Comparison of ENCODE assay signal across 12 cellular contexts in genomic region chr19:43084196-43084832, GRCh38. TPM values are rescaled to one million over a fixed set of nuclear protein-coding genes. Genes with fewer than 3 reads are reported as not detected.
DNase-seq lines count a peak whose midpoint lies in the region; ATAC-seq and TF ChIP-seq lines count a peak whose summit lies in the region.
"Not testable (repeated sequence)": the region's sequence is repeated elsewhere in the genome, so short reads cannot be mapped to it uniquely, and the experiment has no call there.
"Had no signal": no experiment of that assay in that cellular context is flagged by ENCODE, and none has a peak within 500 bp of the region (broad histone marks: within the 10 kb centered on the region; RNA-seq: fewer than 3 reads in every experiment).

No MANE protein-coding gene starts in this region.

- not testable (repeated sequence) for H3K4me3 Mint-ChIP-seq in activated CD8-positive, alpha-beta T cell treated with anti-CD3 and anti-CD28 coated beads for 36 hours; MCF 10A (ENCODE audit: unreplicated experiment); osteocyte (ENCODE audit: unreplicated experiment)

- DNase-seq in A172 (ENCODE audit: low spot score) (peak; percentile 45), ELF-1 (ENCODE audit: low read depth, low spot score) (peak; percentile 31), KBM-7 (peak; percentile 34), RPMI7951 (ENCODE audit: low read depth) (peak; percentile 25), MCF 10A (ENCODE audit: unreplicated experiment) (peak; percentile 38), head of caudate nucleus (peak in 23 of 42 donors; percentile 1 to 60 (median 18))
- peak; percentile 44 for DNase-seq in activated CD8-positive, alpha-beta T cell treated with anti-CD3 and anti-CD28 coated beads for 36 hours
- not testable (repeated sequence) for DNase-seq in osteocyte (ENCODE audit: extremely low spot score, unreplicated experiment)

- not testable (repeated sequence) for H3K27ac Mint-ChIP-seq in activated CD8-positive, alpha-beta T cell treated with anti-CD3 and anti-CD28 coated beads for 36 hours; MCF 10A (ENCODE audit: low read depth, unreplicated experiment); osteocyte (ENCODE audit: unreplicated experiment)

- CTCF ChIA-PET in activated CD8-positive, alpha-beta T cell treated with anti-CD3 and anti-CD28 coated beads for 36 hours (lab: Charles Lee), result not testable (repeated sequence)
- CTCF ChIA-PET in MCF 10A (lab: Yijun Ruan, JAX), result interaction anchor here (0.6 to 2.3 kb wide), 20 partner anchors 10 to 1652 kb away, joined by 3 to 7 read pairs (median 3); no protein-coding TSS in a partner anchor

- not testable (repeated sequence) for ATAC-seq in activated CD8-positive, alpha-beta T cell treated with anti-CD3 and anti-CD28 coated beads for 36 hours

- TF ChIP-seq CTCF in activated CD8-positive, alpha-beta T cell treated with anti-CD3 and anti-CD28 coated beads for 36 hours (IDR thresholded peaks at IDR 0.05), result peak; percentile 70
- TF ChIP-seq CTCF in MCF 10A (IDR thresholded peaks at IDR 0.05; ENCODE audit: unreplicated experiment), result peak; percentile 86
- TF ChIP-seq CTCF in osteocyte (IDR thresholded peaks at IDR 0.05), result peak; percentile 14

- H3K9me3 Mint-ChIP-seq in activated CD8-positive, alpha-beta T cell treated with anti-CD3 and anti-CD28 coated beads for 36 hours; MCF 10A (ENCODE audit: unreplicated experiment): not testable (repeated sequence)
- H3K9me3 Mint-ChIP-seq in osteocyte (ENCODE audit: unreplicated experiment), result peaks cover 26% of the 10 kb centered on the region

- H3K27me3 Mint-ChIP-seq in activated CD8-positive, alpha-beta T cell treated with anti-CD3 and anti-CD28 coated beads for 36 hours, result peaks cover 17% of the 10 kb centered on the region
- H3K27me3 Mint-ChIP-seq in MCF 10A (ENCODE audit: insufficient read depth, unreplicated experiment); osteocyte (ENCODE audit: unreplicated experiment): not testable (repeated sequence)

- in situ Hi-C loops in KBM-7 (cut with MboI; ENCODE audit: low pct_unique_long_range_greater_than_20kb, low sequenced_read_pairs), result not testable (repeated sequence)

- intact Hi-C loops in activated CD8-positive, alpha-beta T cell treated with anti-CD3 and anti-CD28 coated beads for 36 hours (cut with micrococcal nuclease); MCF 10A (cut with micrococcal nuclease); head of caudate nucleus (cut with DNase I): not testable (repeated sequence)

- POLR2A ChIA-PET in activated CD8-positive, alpha-beta T cell treated with anti-CD3 and anti-CD28 coated beads for 36 hours (lab: Charles Lee), result not testable (repeated sequence)
- POLR2A ChIA-PET in MCF 10A (lab: Yijun Ruan, JAX), result interaction anchor here (0.7 kb wide), 1 partner anchor 753 kb away, joined by 4 read pairs; no protein-coding TSS in a partner anchor

- not testable (repeated sequence) for BruUV-seq in MCF 10A (replicated peaks; lab: Mats Ljungman, UMichigan)

- not testable (repeated sequence) for H3K36me3 Mint-ChIP-seq in activated CD8-positive, alpha-beta T cell treated with anti-CD3 and anti-CD28 coated beads for 36 hours (ENCODE audit: low read depth); MCF 10A (ENCODE audit: insufficient read depth, unreplicated experiment); osteocyte (ENCODE audit: unreplicated experiment)

- H3K4me1 Mint-ChIP-seq in activated CD8-positive, alpha-beta T cell treated with anti-CD3 and anti-CD28 coated beads for 36 hours (ENCODE audit: low read depth); MCF 10A (ENCODE audit: insufficient read depth, unreplicated experiment); osteocyte (ENCODE audit: unreplicated experiment): not testable (repeated sequence)

RNA-seq across cellular contexts. Expression of gene PSG2, which starts 1.8 kb away (rescaled TPM):
- 0.19 TPM in 1 of 2 replicates, not detected in the other for total RNA-seq in A172 (2014; rRNA removed; shearing (Covaris generic))
- total RNA-seq in RPMI7951 (2014; rRNA removed; shearing (Covaris generic)), result not detected in 2 replicates
- not detected for total RNA-seq in activated CD8-positive, alpha-beta T cell treated with anti-CD3 and anti-CD28 coated beads for 36 hours
- not detected in 2 replicates for total RNA-seq in MCF 10A (2022)
- total RNA-seq in osteocyte, result not detected in 2 replicates
- total RNA-seq: natural killer cell treated with Interleukin-12 subunit alpha and Interleukin-12 subunit beta and Interleukin-15 and Interleukin-18, amount 100 ng/mL, for 72 hours; NCI-H460; Right ventricle myocardium superior; urinary bladder had no signal

RNA-seq across cellular contexts. Expression of gene PSG11, which starts 58.0 kb away (rescaled TPM):
- 0.17 and 0.29 TPM in 2 replicates for total RNA-seq in A172 (2014; rRNA removed; shearing (Covaris generic))
- 0.29 TPM in 1 of 2 replicates, not detected in the other for total RNA-seq in RPMI7951 (2014; rRNA removed; shearing (Covaris generic))
- total RNA-seq in activated CD8-positive, alpha-beta T cell treated with anti-CD3 and anti-CD28 coated beads for 36 hours, result not detected
- not detected in 2 replicates for total RNA-seq in MCF 10A (2022)
- not detected in 2 replicates for total RNA-seq in osteocyte
- total RNA-seq: natural killer cell treated with Interleukin-12 subunit alpha and Interleukin-12 subunit beta and Interleukin-15 and Interleukin-18, amount 100 ng/mL, for 72 hours; NCI-H460; Right ventricle myocardium superior; urinary bladder had no signal

Comparison
In these comparisons a context has a peak if more than half of its experiments do, and no peak if none do; other contexts are left out.
1. CTCF ChIP-seq: peak in every context shown above with its lines; median percentile 86 in MCF 10A; 70 in activated CD8-positive, alpha-beta T cell treated with anti-CD3 and anti-CD28 coated beads for 36 hours; 14 in osteocyte.